Comparison of ENCODE assay signal across 2 cellular contexts in genomic region chr10:5404188-5405041, GRCh38.
TF ChIP-seq lines count a peak whose summit lies in the region.

TUBAL3 (minus strand) TSS chr10:5404828; CDS start chr10:5404792, 36 bp downstream.

TF ChIP-seq in HCT116, 20 proteins besides CTCF, POLR2A, EP300 and RAD21:
- TF ChIP-seq CEBPB (IDR thresholded peaks at IDR 0.05; ENCODE audit: low read depth), result no peak
- no peak for TF ChIP-seq TCF7L2 (IDR thresholded peaks at IDR 0.05; ENCODE audit: borderline replicate concordance, extremely low read depth, insufficient read depth, insufficient read length)
- TF ChIP-seq EGR1 (IDR thresholded peaks at IDR 0.05; ENCODE audit: low read depth), result no peak
- TF ChIP-seq FOSL1 (IDR thresholded peaks at IDR 0.05; ENCODE audit: low read depth), result 0 out of 2 replicates have a peak, but pooled peaks have one; percentile 10
- no peak for TF ChIP-seq SIN3A (IDR thresholded peaks at IDR 0.05; ENCODE audit: low read depth)
- TF ChIP-seq, protein P1, sequence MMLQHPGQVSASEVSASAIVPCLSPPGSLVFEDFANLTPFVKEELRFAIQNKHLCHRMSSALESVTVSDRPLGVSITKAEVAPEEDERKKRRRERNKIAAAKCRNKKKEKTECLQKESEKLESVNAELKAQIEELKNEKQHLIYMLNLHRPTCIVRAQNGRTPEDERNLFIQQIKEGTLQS (IDR thresholded peaks at IDR 0.05), result no peak
- peak; percentile 42 for TF ChIP-seq POLR2AphosphoS5 (IDR thresholded peaks at IDR 0.05; ENCODE audit: low read depth, low read length)
TF ChIP-seq in HCT116: peak in this region for 2.

TF ChIP-seq in endothelial cell of umbilical vein, 7 proteins besides CTCF, POLR2A, EP300 and RAD21:
- TF ChIP-seq POLR2AphosphoS5 (IDR thresholded peaks at IDR 0.05; ENCODE audit: insufficient read depth, low read depth, low read length), result peak; percentile 27
- no peak for TF ChIP-seq JUN (IDR thresholded peaks at IDR 0.05; ENCODE audit: borderline replicate concordance, insufficient read depth, insufficient read length, low read depth)
- TF ChIP-seq FOS (IDR thresholded peaks at IDR 0.05; ENCODE audit: borderline replicate concordance, insufficient read depth, low read length), result peak; percentile 53
